27 cellular contexts compared by ENCODE assay signal in genomic region chr1:97348599-97349265, GRCh38.
DNase-seq lines count a peak whose midpoint lies in the region; ATAC-seq and TF ChIP-seq lines count a peak whose summit lies in the region.
"Had no signal": no experiment of that assay in that cellular context is flagged by ENCODE, and none has a peak within 500 bp of the region (broad histone marks: within the 10 kb centered on the region; RNA-seq: fewer than 3 reads in every experiment).

No MANE protein-coding gene starts in this region.

- H3K36me3 ChIP-seq in GM23338 (ENCODE audit: insufficient read depth) = no peaks in the 10 kb centered on the region
- no peaks in the 10 kb centered on the region for H3K36me3 ChIP-seq in neural progenitor cell
- H3K36me3 ChIP-seq: colonic mucosa had no signal

- no peaks in the 10 kb centered on the region for H3K27me3 ChIP-seq in GM23338 (ENCODE audit: insufficient read depth)
- H3K27me3 ChIP-seq in neural progenitor cell = peaks cover 36% of the 10 kb centered on the region
- H3K27me3 ChIP-seq: body of pancreas, colonic mucosa, spleen had no signal

- peak overlapping the region; percentile 15; the same call in 1 of the 2 replicates for H3K27ac Mint-ChIP-seq in GM23338
- no peak overlapping the region for H3K27ac Mint-ChIP-seq in neural progenitor cell
- H3K27ac Mint-ChIP-seq: activated CD8-positive, alpha-beta T cell treated with anti-CD3 and anti-CD28 coated beads for 36 hours; activated naive CD8-positive, alpha-beta T cell treated with anti-CD3 and anti-CD28 coated beads for 36 hours; mesothelial cell of epicardium; T-helper 2 cell treated with Interferon-gamma antibody and Interleukin-4, amounts not matched to agents 5 μg/mL and 100 μg/mL, for 36 hours had no signal

- H3F3A ChIP-seq in GM23338 (replicated peaks; ENCODE audit: low read depth) (no peaks in the 10 kb centered on the region), neural progenitor cell (ENCODE audit: low read depth) (no peaks in the 10 kb centered on the region)

- DNase-seq in GM23338 (ENCODE audit: low spot score) = no peak
- DNase-seq in NCI-H226 = peak; percentile 49
- DNase-seq in choroid plexus epithelial cell (ENCODE audit: low read depth) = peak; percentile 87
- DNase-seq in neural progenitor cell (ENCODE audit: low spot score) = no peak
- DNase-seq in ureter (ENCODE audit: low spot score) = no peak
- no peak for DNase-seq in activated CD8-positive, alpha-beta memory T cell treated with anti-CD3 and anti-CD28 coated beads for 24 hours
- DNase-seq: activated CD8-positive, alpha-beta T cell treated with anti-CD3 and anti-CD28 coated beads for 36 hours; activated effector memory CD4-positive, alpha-beta T cell treated with Interleukin-2 at 50 U/mL for 16 hours; activated naive CD8-positive, alpha-beta T cell treated with anti-CD3 and anti-CD28 coated beads for 36 hours; body of pancreas; C1 segment of cervical spinal cord; Caco-2; colonic mucosa; effector CD8-positive, alpha-beta T cell; H7; naive B cell; NCI-H1105; NCI-H1930; NCI-H2227 treated with DMSO at 0.1 percent for 48 hours; NCI-H748 treated with DMSO at 0.1 percent for 48 hours; occipital lobe; psoas muscle; spleen; trophoblast cell had no signal

- no peak overlapping the region for H3K9ac ChIP-seq in neural progenitor cell

- H2AFZ ChIP-seq in GM23338 (no peak overlapping the region), neural progenitor cell (replicated peaks) (peak overlapping the region; percentile 65)

- H3K79me2 ChIP-seq in GM23338 (replicated peaks; ENCODE audit: insufficient read depth) = no peaks in the 10 kb centered on the region
- no peaks in the 10 kb centered on the region for H3K79me2 ChIP-seq in neural progenitor cell (ENCODE audit: low read depth)

- H4K20me1 ChIP-seq in GM23338 (replicated peaks; ENCODE audit: insufficient read depth) = no peaks in the 10 kb centered on the region
- no peaks in the 10 kb centered on the region for H4K20me1 ChIP-seq in neural progenitor cell (ENCODE audit: low read depth)

- H3K4me1 ChIP-seq in GM23338 (ENCODE audit: insufficient read depth) = peaks cover 15% of the 10 kb centered on the region
- H3K4me1 ChIP-seq in neural progenitor cell = peaks cover 17% of the 10 kb centered on the region
- H3K4me1 ChIP-seq: body of pancreas, Caco-2, colonic mucosa, psoas muscle had no signal

- H3K4me3 Mint-ChIP-seq in GM23338 (no peak overlapping the region), neural progenitor cell (no peak overlapping the region)
- H3K4me3 Mint-ChIP-seq: activated CD8-positive, alpha-beta T cell treated with anti-CD3 and anti-CD28 coated beads for 36 hours; activated naive CD8-positive, alpha-beta T cell treated with anti-CD3 and anti-CD28 coated beads for 36 hours; mesothelial cell of epicardium; naive B cell; T-helper 2 cell treated with Interferon-gamma antibody and Interleukin-4, amounts not matched to agents 5 μg/mL and 100 μg/mL, for 36 hours had no signal

- H3K4me1 Mint-ChIP-seq in GM23338 (peaks cover 8% of the 10 kb centered on the region; the same call in 2 of the 3 replicates), neural progenitor cell (peaks cover 14% of the 10 kb centered on the region)
- H3K4me1 Mint-ChIP-seq: naive B cell had no signal

- H3K9me3 Mint-ChIP-seq in GM23338 (no peaks in the 10 kb centered on the region), neural progenitor cell (no peaks in the 10 kb centered on the region)
- H3K9me3 Mint-ChIP-seq: activated CD8-positive, alpha-beta T cell treated with anti-CD3 and anti-CD28 coated beads for 36 hours; activated naive CD8-positive, alpha-beta T cell treated with anti-CD3 and anti-CD28 coated beads for 36 hours; mesothelial cell of epicardium; naive B cell; T-helper 2 cell treated with Interferon-gamma antibody and Interleukin-4, amounts not matched to agents 5 μg/mL and 100 μg/mL, for 36 hours had no signal

- no peaks in the 10 kb centered on the region for H3K36me3 Mint-ChIP-seq in GM23338 (ENCODE audit: low read depth)
- H3K36me3 Mint-ChIP-seq in neural progenitor cell = no peaks in the 10 kb centered on the region
- H3K36me3 Mint-ChIP-seq: mesothelial cell of epicardium had no signal

- H3K9me2 ChIP-seq in GM23338 (ENCODE audit: insufficient read depth) = no peaks in the 10 kb centered on the region

- H3K27me3 Mint-ChIP-seq in GM23338 (ENCODE audit: insufficient read depth, low read depth, poor library complexity) (peaks cover 4% of the 10 kb centered on the region), neural progenitor cell (ENCODE audit: insufficient read depth, low read depth) (no peaks in the 10 kb centered on the region)
- H3K27me3 Mint-ChIP-seq: activated CD8-positive, alpha-beta T cell treated with anti-CD3 and anti-CD28 coated beads for 36 hours; activated naive CD8-positive, alpha-beta T cell treated with anti-CD3 and anti-CD28 coated beads for 36 hours; naive B cell had no signal

- no peak for TF ChIP-seq CTCF in GM23338 (conservative IDR thresholded peaks at IDR 0.05; ENCODE audit: low read depth in 2 of 2)
- no peak for TF ChIP-seq CTCF in choroid plexus epithelial cell (conservative IDR thresholded peaks at IDR 0.05; ENCODE audit: low read depth, low read length)
- no peak for TF ChIP-seq CTCF in neural progenitor cell (IDR thresholded peaks at IDR 0.05)

- H3K4me3 ChIP-seq in GM23338 (no peak overlapping the region), choroid plexus epithelial cell (ENCODE audit: low read depth, low read length) (no peak overlapping the region), neural progenitor cell (no peak overlapping the region)
- H3K4me3 ChIP-seq: body of pancreas, colonic mucosa, psoas muscle, spleen had no signal

- H3K27ac ChIP-seq in GM23338 (ENCODE audit: low read depth) (peak overlapping the region; percentile 3; the same call in 1 of the 2 replicates), neural progenitor cell (no peak overlapping the region)
- H3K27ac ChIP-seq: body of pancreas, colonic mucosa, psoas muscle, spleen had no signal

- H3K9me3 ChIP-seq in neural progenitor cell (ENCODE audit: low read depth) = no peaks in the 10 kb centered on the region
- H3K9me3 ChIP-seq: body of pancreas, Caco-2, colonic mucosa, psoas muscle, spleen had no signal

- ATAC-seq in GM23338 = no peak
- no peak for ATAC-seq in GM18909 (IDR thresholded peaks at IDR 0.05; ENCODE audit: poor library complexity, unreplicated experiment)
- ATAC-seq: activated CD8-positive, alpha-beta T cell treated with anti-CD3 and anti-CD28 coated beads for 36 hours; body of pancreas; psoas muscle had no signal

- H3K4me2 ChIP-seq in GM23338 (peak overlapping the region; percentile 11; the same call in 1 of the 2 replicates), neural progenitor cell (no peak overlapping the region)

TF ChIP-seq in GM23338, 12 proteins besides CTCF, POLR2A, EP300 and RAD21 (continues in another document):
- TF ChIP-seq STAT1 (IDR thresholded peaks at IDR 0.05; ENCODE audit: unreplicated experiment) = no peak
- TF ChIP-seq REST (IDR thresholded peaks at IDR 0.05; ENCODE audit: unreplicated experiment) = no peak
- no peak for TF ChIP-seq CREB1 (CRISPR knock-in tag; IDR thresholded peaks at IDR 0.05; ENCODE audit: low read depth)
- TF ChIP-seq ZNF114 (CRISPR knock-in tag; IDR thresholded peaks at IDR 0.05) = no peak
- TF ChIP-seq, protein P1, sequence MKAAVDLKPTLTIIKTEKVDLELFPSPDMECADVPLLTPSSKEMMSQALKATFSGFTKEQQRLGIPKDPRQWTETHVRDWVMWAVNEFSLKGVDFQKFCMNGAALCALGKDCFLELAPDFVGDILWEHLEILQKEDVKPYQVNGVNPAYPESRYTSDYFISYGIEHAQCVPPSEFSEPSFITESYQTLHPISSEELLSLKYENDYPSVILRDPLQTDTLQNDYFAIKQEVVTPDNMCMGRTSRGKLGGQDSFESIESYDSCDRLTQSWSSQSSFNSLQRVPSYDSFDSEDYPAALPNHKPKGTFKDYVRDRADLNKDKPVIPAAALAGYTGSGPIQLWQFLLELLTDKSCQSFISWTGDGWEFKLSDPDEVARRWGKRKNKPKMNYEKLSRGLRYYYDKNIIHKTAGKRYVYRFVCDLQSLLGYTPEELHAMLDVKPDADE (IDR thresholded peaks at IDR 0.05) = no peak
- no peak for TF ChIP-seq EZH2 (IDR thresholded peaks at IDR 0.05; ENCODE audit: low read depth, unreplicated experiment)
- TF ChIP-seq EZH2phosphoT487 (IDR thresholded peaks at IDR 0.05; ENCODE audit: unreplicated experiment) = no peak
- no peak for TF ChIP-seq JUNB (IDR thresholded peaks at IDR 0.05; ENCODE audit: unreplicated experiment)

Comparison
In these comparisons a context has a peak if more than half of its experiments do, and no peak if none do; other contexts are left out.
1. DNase-seq: peak in NCI-H226 (single experiment) and choroid plexus epithelial cell (single experiment); none in GM23338 (single experiment), neural progenitor cell (single experiment), ureter (single experiment) and activated CD8-positive, alpha-beta memory T cell treated with anti-CD3 and anti-CD28 coated beads for 24 hours (single experiment).